In the genomic region with DNA sequence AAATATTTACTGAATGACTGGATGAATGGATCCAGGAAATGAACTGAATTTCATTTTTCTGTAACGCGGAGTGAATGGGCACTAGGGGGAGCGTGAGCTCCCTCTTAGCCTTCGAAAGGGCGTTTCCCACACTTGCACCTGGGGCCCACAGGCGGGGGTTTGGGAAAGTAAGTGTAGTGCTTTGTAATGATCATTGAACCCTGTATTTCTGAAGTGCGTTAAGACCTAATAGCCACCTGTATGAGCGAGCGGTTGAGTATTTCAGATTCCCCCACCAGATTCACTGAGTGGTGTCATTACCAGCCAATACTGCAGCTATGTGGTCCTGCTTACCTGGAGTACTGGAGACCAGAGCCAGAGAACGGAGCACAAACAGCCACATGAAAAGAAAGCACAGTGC, we compare ENCODE assay signal across 9 cellular contexts. TPM values are rescaled to one million over a fixed set of nuclear protein-coding genes. Genes with fewer than 3 reads are reported as not detected.
A peak's percentile ranks its signal among the peaks of the same experiment; 100 is the strongest.
DNase-seq lines count a peak whose midpoint lies in the region; ATAC-seq and TF ChIP-seq lines count a peak whose summit lies in the region.
"Had no signal": no experiment of that assay in that cellular context is flagged by ENCODE, and none has a peak within 500 bp of the region (broad histone marks: within the 10 kb centered on the region; RNA-seq: fewer than 3 reads in every experiment).

No MANE protein-coding gene starts in this region.

- H3K36me3 Mint-ChIP-seq in naive thymus-derived CD8-positive, alpha-beta T cell, result peaks cover 0 to 22% (median 6%) of the 10 kb centered on the region in 3 donors

- no peaks in the 10 kb centered on the region for H3K9me3 ChIP-seq in body of pancreas

- 26% methylated on average over 10 of the region's 10 CpGs for WGBS in body of pancreas, 2 donors

- H3K4me1 Mint-ChIP-seq in naive thymus-derived CD8-positive, alpha-beta T cell, result peaks cover 8 to 56% (median 42%) of the 10 kb centered on the region in 4 donors

- ATAC-seq in body of pancreas (peak; percentile 74), GM19467 (IDR thresholded peaks at IDR 0.05; ENCODE audit: unreplicated experiment) (no peak)
- ATAC-seq in naive thymus-derived CD8-positive, alpha-beta T cell, result peak; percentile 65 to 75

- DNase-seq in NCI-H2081 (lab: John Stamatoyannopoulos, UW) (peak; percentile 53 to 81), NCI-H2081 treated with DMSO at 0.1 percent for 48 hours (lab: John Stamatoyannopoulos, UW) (no peak), HT-29 (ENCODE audit: low spot score) (peak; percentile 70), RPMI7951 (ENCODE audit: low read depth) (peak; percentile 25), body of pancreas (peak in 3 of 4 donors; percentile 46 to 59 (median 52)), foreskin melanocyte (no peak)
- DNase-seq in naive thymus-derived CD8-positive, alpha-beta T cell, result peak in 9 of 10 donors; percentile 27 to 78 (median 58)

- H3K27ac ChIP-seq in body of pancreas, result no peak overlapping the region

- H3K27ac Mint-ChIP-seq in naive thymus-derived CD8-positive, alpha-beta T cell, result peak overlapping the region in 9 of 10 donors; percentile 14 to 95 (median 90)

- POLR2A ChIA-PET in naive thymus-derived CD8-positive, alpha-beta T cell (lab: Charles Lee), result interaction anchor here (0.6 to 2.4 kb wide), 7 partner anchors 9 to 209 kb away, joined by 3 to 10 read pairs (median 5); a partner anchor contains a TSS

- TF ChIP-seq POLR2A in body of pancreas (IDR thresholded peaks at IDR 0.05), result no peak

- no peak overlapping the region for H3K4me3 ChIP-seq in body of pancreas
- H3K4me3 ChIP-seq: BLaER1 treated with 17β-estradiol and CSF1 and Interleukin-3, amounts not matched to agents 10 nM and 100 nM had no signal

- H3K4me3 Mint-ChIP-seq in naive thymus-derived CD8-positive, alpha-beta T cell, result peak overlapping the region in 9 of 10 donors; percentile 23 to 72 (median 41)

- no peaks in the 10 kb centered on the region for H3K36me3 ChIP-seq in body of pancreas (replicated peaks in 1 of 2; ENCODE audit: insufficient read depth in 1 of 2, low read depth in 2 of 2)

- no peaks in the 10 kb centered on the region for H3K27me3 ChIP-seq in body of pancreas

- intact Hi-C loops in body of pancreas (cut with DNase I), result no loop called here

- no peaks in the 10 kb centered on the region for H3K27me3 Mint-ChIP-seq in naive thymus-derived CD8-positive, alpha-beta T cell

- H3K4me1 ChIP-seq in body of pancreas, result no peaks in the 10 kb centered on the region

- H3K9me3 Mint-ChIP-seq in naive thymus-derived CD8-positive, alpha-beta T cell, result no peaks in the 10 kb centered on the region

- peak; percentile 43 to 78 (median 56) for TF ChIP-seq CTCF in body of pancreas (IDR thresholded peaks at IDR 0.05)

RNA-seq across cellular contexts. Expression of a gene that starts 10.5 kb away (rescaled TPM):
- total RNA-seq in HT-29 (2014; rRNA removed; shearing (Covaris generic)), result 0.41 and 0.94 TPM in 2 replicates
- total RNA-seq in RPMI7951 (2014; rRNA removed; shearing (Covaris generic)), result 4.1 and 6.2 TPM in 2 replicates
- 1 to 10 TPM; 1.3 to 1.8 TPM for total RNA-seq in body of pancreas
- 10 to 100 TPM; 11.1 to 13.6 TPM for total RNA-seq in naive thymus-derived CD8-positive, alpha-beta T cell
- 10 to 100 TPM; 15.7 to 16.1 (median 15.8) TPM for polyA plus RNA-seq in naive thymus-derived CD8-positive, alpha-beta T cell

RNA-seq across cellular contexts. Expression of a gene that starts 15.8 kb away (rescaled TPM):
- 37.5 and 54.7 TPM in 2 replicates for total RNA-seq in HT-29 (2014; rRNA removed; shearing (Covaris generic))
- total RNA-seq in RPMI7951 (2014; rRNA removed; shearing (Covaris generic)), result 163 and 195 TPM in 2 replicates
- 10 to 100 TPM; 36.1 to 39.2 TPM for total RNA-seq in body of pancreas
- 10 to 100 TPM; 54.4 to 54.7 TPM for total RNA-seq in naive thymus-derived CD8-positive, alpha-beta T cell
- 10 to 100 TPM; 63.3 to 78.6 (median 63.7) TPM for polyA plus RNA-seq in naive thymus-derived CD8-positive, alpha-beta T cell

Comparison
In these comparisons a context has a peak if more than half of its experiments do, and no peak if none do; other contexts are left out.
1. DNase-seq: peak in NCI-H2081 (2 of 2), HT-29 (single experiment), RPMI7951 (single experiment), body of pancreas (3 of 4) and naive thymus-derived CD8-positive, alpha-beta T cell (9 of 10); none in NCI-H2081 treated with DMSO at 0.1 percent for 48 hours (single experiment) and foreskin melanocyte (single experiment).